8 cellular contexts compared by ENCODE assay signal in the genomic region with DNA sequence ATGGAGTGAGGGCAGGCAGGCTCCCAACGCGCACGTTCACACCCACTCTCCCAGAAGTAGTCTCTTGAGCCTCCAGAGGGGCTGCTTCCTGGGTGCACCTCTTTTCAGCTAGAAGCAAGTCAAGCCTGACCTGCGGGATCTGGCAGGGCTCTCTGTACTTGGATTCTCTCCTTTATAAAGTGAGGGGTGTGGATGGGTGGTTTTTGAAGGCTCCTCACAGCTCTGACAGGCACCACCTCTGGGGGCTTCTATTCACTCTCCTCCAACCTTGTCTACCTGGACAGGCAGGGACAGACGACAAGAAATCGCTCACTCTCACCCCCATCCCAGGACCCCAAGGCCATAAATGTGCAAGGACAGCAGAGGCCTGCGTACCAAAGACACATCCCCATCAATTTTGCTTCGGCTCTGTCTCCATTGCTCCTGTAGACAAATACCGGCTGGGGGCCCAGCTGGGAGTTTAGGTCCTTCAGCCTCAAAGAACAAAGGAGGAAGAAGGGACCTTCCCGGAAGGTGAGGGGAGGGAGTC. TPM values are rescaled to one million over a fixed set of nuclear protein-coding genes. Genes with fewer than 3 reads are reported as not detected.
DNase-seq lines count a peak whose midpoint lies in the region; ATAC-seq and TF ChIP-seq lines count a peak whose summit lies in the region.

No MANE protein-coding gene starts in this region.

- peaks cover 12 to 13% of the 10 kb centered on the region in 2 donors for H3K36me3 Mint-ChIP-seq in CD14-positive monocyte
- peaks cover 28% of the 10 kb centered on the region for H3K36me3 Mint-ChIP-seq in endodermal cell (ENCODE audit: low read depth)

- intact Hi-C loops in CD14-positive monocyte (cut with micrococcal nuclease), result loop anchor here (5.0 to 10.0 kb wide), 3 partner anchors 75 to 995 kb away; partner anchors contain the start of genes MRPS23 (in 2 of the 2), SRSF1 (in 2 of the 2) and AKAP1 (in 1 of the 2)

- H3K9ac ChIP-seq in Loucy (ENCODE audit: low read depth, low read length, poor library complexity, severe bottlenecking) (peak overlapping the region; percentile 83), endodermal cell (ENCODE audit: extremely low read depth, low read length, poor library complexity, severe bottlenecking) (peak overlapping the region; percentile 54)

- H3K4me3 Mint-ChIP-seq in CD14-positive monocyte (peak overlapping the region in 1 of 2 donors; percentile 49), endodermal cell (peak overlapping the region; percentile 90)

- H3F3A ChIP-seq in Loucy (ENCODE audit: low read depth), result no peaks in the 10 kb centered on the region

- H3K4me1 ChIP-seq in Loucy (ENCODE audit: insufficient read depth, low read length, poor library complexity, severe bottlenecking) (peaks cover 35% of the 10 kb centered on the region), endodermal cell (ENCODE audit: control insufficient read depth, insufficient read depth, low read length) (peaks cover 30% of the 10 kb centered on the region), osteoblast (ENCODE audit: insufficient read depth, low read length) (peaks cover 18% of the 10 kb centered on the region)

- H3K9me3 Mint-ChIP-seq in CD14-positive monocyte (no peaks in the 10 kb centered on the region), endodermal cell (no peaks in the 10 kb centered on the region)

- H3K4me3 ChIP-seq in Loucy (ENCODE audit: low read length, poor library complexity, severe bottlenecking) (peak overlapping the region; percentile 71), endodermal cell (ENCODE audit: low read length) (peak overlapping the region; percentile 67), osteoblast (ENCODE audit: insufficient read depth, low read length) (peak overlapping the region; percentile 59)

- H4K20me1 ChIP-seq in Loucy (ENCODE audit: insufficient read depth, low read length, poor library complexity, severe bottlenecking) (peaks cover 39% of the 10 kb centered on the region), osteoblast (ENCODE audit: insufficient read depth, low read length) (peaks cover 34% of the 10 kb centered on the region)

- H3K27me3 Mint-ChIP-seq in CD14-positive monocyte (ENCODE audit: low read depth in 3 of 3), result peaks cover 2 to 22% (median 11%) of the 10 kb centered on the region in 3 donors
- peaks cover 6% of the 10 kb centered on the region for H3K27me3 Mint-ChIP-seq in endodermal cell (ENCODE audit: insufficient read depth)

- ATAC-seq in left lobe of liver (no peak), GM19467 (IDR thresholded peaks at IDR 0.05; ENCODE audit: unreplicated experiment) (no peak), GM21423 (IDR thresholded peaks at IDR 0.05; ENCODE audit: unreplicated experiment) (no peak)

- TF ChIP-seq CTCF in CD14-positive monocyte (IDR thresholded peaks at IDR 0.05), result no peak
- TF ChIP-seq CTCF in Loucy (conservative IDR thresholded peaks at IDR 0.05; ENCODE audit: low read length), result no peak
- no peak for TF ChIP-seq CTCF in endodermal cell (conservative IDR thresholded peaks at IDR 0.05)
- TF ChIP-seq CTCF in osteoblast (IDR thresholded peaks at IDR 0.05; ENCODE audit: extremely low read depth, low read depth, low read length), result no peak

- DNase-seq in CD14-positive monocyte (ENCODE audit: low spot score) (no peak), endodermal cell (no peak), osteoblast (ENCODE audit: insufficient read length, low spot score, missing footprints) (no peak), left lobe of liver (ENCODE audit: low spot score) (no peak), SKM-1 (lab: John Stamatoyannopoulos, UW; ENCODE audit: unreplicated experiment) (no peak)

- 61 to 72% methylated on average over 3 to 9 of the region's 10 CpGs for WGBS in endodermal cell (ENCODE audit: insufficient coverage in 1 of 2, insufficient read length in 1 of 2), 2 experiments

- no peaks in the 10 kb centered on the region for H3K9me2 ChIP-seq in Loucy (replicated peaks; ENCODE audit: low read depth, low read length)

- H3K4me2 ChIP-seq in Loucy (ENCODE audit: low read depth, low read length, poor library complexity, severe bottlenecking) (peak overlapping the region; percentile 92), osteoblast (ENCODE audit: insufficient read depth, low read length) (peak overlapping the region; percentile 82)

- H3K9me3 ChIP-seq in Loucy (ENCODE audit: insufficient read depth, low read depth, low read length) (no peaks in the 10 kb centered on the region), endodermal cell (ENCODE audit: control insufficient read depth, low read length) (no peaks in the 10 kb centered on the region), osteoblast (ENCODE audit: low read depth, low read length) (no peaks in the 10 kb centered on the region)

- H3K27ac ChIP-seq in endodermal cell (ENCODE audit: low read depth, low read length), result peak overlapping the region; percentile 97
- no peak overlapping the region for H3K27ac ChIP-seq in osteoblast (ENCODE audit: low read depth, low read length)

- peaks cover 8% of the 10 kb centered on the region; the same call in 1 of the 2 replicates for H3K36me3 ChIP-seq in Loucy (ENCODE audit: insufficient read depth, low read length)
- peaks cover 26% of the 10 kb centered on the region for H3K36me3 ChIP-seq in endodermal cell (ENCODE audit: control insufficient read depth, insufficient read depth, low read length)
- H3K36me3 ChIP-seq in osteoblast (ENCODE audit: insufficient read depth, low read length), result peaks cover 15% of the 10 kb centered on the region

- H2AFZ ChIP-seq in Loucy (ENCODE audit: low read length) (peak overlapping the region; percentile 95), osteoblast (ENCODE audit: low read length) (peak overlapping the region; percentile 96)

- H3K4me1 Mint-ChIP-seq in CD14-positive monocyte (peaks cover 28% of the 10 kb centered on the region), endodermal cell (peaks cover 54% of the 10 kb centered on the region)

- H3K79me2 ChIP-seq in Loucy (ENCODE audit: insufficient read depth, low read length) (peaks cover 41% of the 10 kb centered on the region), osteoblast (ENCODE audit: insufficient read depth, low read length) (peaks cover 41% of the 10 kb centered on the region)

- H3K27me3 ChIP-seq in Loucy (ENCODE audit: insufficient read depth, low read length, poor library complexity, severe bottlenecking), result peaks cover 3% of the 10 kb centered on the region
- no peaks in the 10 kb centered on the region for H3K27me3 ChIP-seq in endodermal cell (ENCODE audit: control insufficient read depth, insufficient read depth, low read length, poor library complexity, severe bottlenecking)
- peaks cover 12% of the 10 kb centered on the region for H3K27me3 ChIP-seq in osteoblast (ENCODE audit: insufficient read depth, low read length)

- peak overlapping the region in 5 of 7 donors; percentile 9 to 76 (median 73) for H3K27ac Mint-ChIP-seq in CD14-positive monocyte
- peak overlapping the region; percentile 95 for H3K27ac Mint-ChIP-seq in endodermal cell

RNA-seq across cellular contexts. Expression of gene DYNLL2, which starts 0.8 kb away (rescaled TPM):
- under 1 TPM; 0.30 to 0.42 TPM for polyA plus RNA-seq in CD14-positive monocyte
- 10 to 100 TPM; 47.9 to 69.3 TPM for total RNA-seq in endodermal cell
- polyA plus RNA-seq in endodermal cell (2013, experiment 1 of 2), result 54.8 TPM
- polyA plus RNA-seq in endodermal cell (2013, experiment 2 of 2), result 49.1 TPM
- total RNA-seq in osteoblast, result 9.7 and 9.8 TPM in 2 replicates
- total RNA-seq in left lobe of liver, result 24.4 TPM
